In genomic region chr3:52770581-52771333, GRCh38 we compare ENCODE assay signal across 8 cellular contexts. TPM values are rescaled to one million over a fixed set of nuclear protein-coding genes. Genes with fewer than 3 reads are reported as not detected.
DNase-seq lines count a peak whose midpoint lies in the region; ATAC-seq and TF ChIP-seq lines count a peak whose summit lies in the region.

TSS of gene NEK4 (minus strand) at chr3:52770940. CDS start at chr3:52770746, 194 bp downstream.

- H3K36me3 Mint-ChIP-seq in WTC11, result peaks cover 14% of the 10 kb centered on the region
- peaks cover 0 to under 1% (median 0%) of the 10 kb centered on the region in 3 donors for H3K36me3 Mint-ChIP-seq in immature natural killer cell

- H3K9me3 Mint-ChIP-seq in WTC11 (no peaks in the 10 kb centered on the region), immature natural killer cell (no peaks in the 10 kb centered on the region)

- DNase-seq in AG09309 (ENCODE audit: low read depth) (peak; percentile 46), NCI-H226 (peak; percentile 70), WTC11 (ENCODE audit: low spot score) (peak; percentile 95), cardiac fibroblast (ENCODE audit: low read depth in 2 of 2) (peak; percentile 88 to 93), immature natural killer cell (peak; percentile 86 to 91 (median 89)), smooth muscle cell of the brain vasculature (ENCODE audit: low read depth, low spot score) (peak; percentile 61)

- TF ChIP-seq POLR2A in GM18951 (IDR thresholded peaks at IDR 0.05; ENCODE audit: extremely low read depth, insufficient read depth, insufficient read length), result peak; percentile 91

- CTCF ChIA-PET in WTC11 (lab: Charles Lee), result interaction anchor here (0.6 to 3.3 kb wide), 10 partner anchors 22 to 1102 kb away, joined by 3 to 46 read pairs (median 4); partner anchors contain the start of gene GLT8D1

- H3K27me3 Mint-ChIP-seq in WTC11 (ENCODE audit: low read depth) (no peaks in the 10 kb centered on the region), immature natural killer cell (ENCODE audit: low read depth in 3 of 3) (peaks cover 0 to 2% (median 0%) of the 10 kb centered on the region in 3 donors)

- H3K4me3 Mint-ChIP-seq in WTC11 (peak within 1 kb of the TSS; percentile 90), immature natural killer cell (peak within 1 kb of the TSS; percentile 90 to 98 (median 95))

- H3K4me1 Mint-ChIP-seq in WTC11 (peaks cover 6% of the 10 kb centered on the region), immature natural killer cell (peaks cover 21 to 30% of the 10 kb centered on the region in 2 donors)

- peak within 1 kb of the TSS; percentile 95 for H3K27ac Mint-ChIP-seq in WTC11
- peak within 1 kb of the TSS; percentile 87 to 99 (median 92) for H3K27ac Mint-ChIP-seq in immature natural killer cell

- peak within 1 kb of the TSS; percentile 84 for H3K4me3 ChIP-seq in AG09309 (ENCODE audit: control insufficient read depth, low read depth, low read length)
- peak within 1 kb of the TSS; percentile 87 to 97 for H3K4me3 ChIP-seq in cardiac fibroblast (replicated peaks in 1 of 2; ENCODE audit: low read depth in 2 of 2, low read length in 2 of 2)

- in situ Hi-C loops in GM18951 (cut with MboI; ENCODE audit: low sequenced_read_pairs, unreplicated experiment), result no loop called here

- peak; percentile 97 for ATAC-seq in HG03175 (IDR thresholded peaks at IDR 0.05; ENCODE audit: unreplicated experiment)
- peak; percentile 96 for ATAC-seq in WTC11

- POLR2A ChIA-PET in WTC11 (lab: Charles Lee), result interaction anchor here (1.0 to 1.4 kb wide), 3 partner anchors 9 to 318 kb away, joined by 3 to 4 read pairs (median 4); no protein-coding TSS in a partner anchor

- TF ChIP-seq CTCF in AG09309 (IDR thresholded peaks at IDR 0.05; ENCODE audit: control insufficient read depth, insufficient read depth, low read depth, low read length, missing control alignments), result no peak
- TF ChIP-seq CTCF in WTC11 (IDR thresholded peaks at IDR 0.05), result no peak
- no peak for TF ChIP-seq CTCF in cardiac fibroblast (IDR thresholded peaks at IDR 0.05; ENCODE audit: low read depth, low read length)

TF ChIP-seq in WTC11, 78 proteins besides CTCF, POLR2A, EP300 and RAD21 (continues in another document):
- TF ChIP-seq ATF1 (CRISPR knock-in tag; IDR thresholded peaks at IDR 0.05), result no peak; the same call in 1 of the 2 replicates
- TF ChIP-seq NFATC4 (CRISPR knock-in tag; IDR thresholded peaks at IDR 0.05), result no peak
- TF ChIP-seq ATF2 (CRISPR knock-in tag; IDR thresholded peaks at IDR 0.05; ENCODE audit: borderline replicate concordance, low read depth), result no peak
- no peak for TF ChIP-seq NFYB (CRISPR knock-in tag; conservative IDR thresholded peaks at IDR 0.05; ENCODE audit: low read depth)
- peak; percentile 76; the same call in 1 of the 2 replicates for TF ChIP-seq ETV6 (CRISPR knock-in tag; IDR thresholded peaks at IDR 0.05)
- TF ChIP-seq, protein P1, sequence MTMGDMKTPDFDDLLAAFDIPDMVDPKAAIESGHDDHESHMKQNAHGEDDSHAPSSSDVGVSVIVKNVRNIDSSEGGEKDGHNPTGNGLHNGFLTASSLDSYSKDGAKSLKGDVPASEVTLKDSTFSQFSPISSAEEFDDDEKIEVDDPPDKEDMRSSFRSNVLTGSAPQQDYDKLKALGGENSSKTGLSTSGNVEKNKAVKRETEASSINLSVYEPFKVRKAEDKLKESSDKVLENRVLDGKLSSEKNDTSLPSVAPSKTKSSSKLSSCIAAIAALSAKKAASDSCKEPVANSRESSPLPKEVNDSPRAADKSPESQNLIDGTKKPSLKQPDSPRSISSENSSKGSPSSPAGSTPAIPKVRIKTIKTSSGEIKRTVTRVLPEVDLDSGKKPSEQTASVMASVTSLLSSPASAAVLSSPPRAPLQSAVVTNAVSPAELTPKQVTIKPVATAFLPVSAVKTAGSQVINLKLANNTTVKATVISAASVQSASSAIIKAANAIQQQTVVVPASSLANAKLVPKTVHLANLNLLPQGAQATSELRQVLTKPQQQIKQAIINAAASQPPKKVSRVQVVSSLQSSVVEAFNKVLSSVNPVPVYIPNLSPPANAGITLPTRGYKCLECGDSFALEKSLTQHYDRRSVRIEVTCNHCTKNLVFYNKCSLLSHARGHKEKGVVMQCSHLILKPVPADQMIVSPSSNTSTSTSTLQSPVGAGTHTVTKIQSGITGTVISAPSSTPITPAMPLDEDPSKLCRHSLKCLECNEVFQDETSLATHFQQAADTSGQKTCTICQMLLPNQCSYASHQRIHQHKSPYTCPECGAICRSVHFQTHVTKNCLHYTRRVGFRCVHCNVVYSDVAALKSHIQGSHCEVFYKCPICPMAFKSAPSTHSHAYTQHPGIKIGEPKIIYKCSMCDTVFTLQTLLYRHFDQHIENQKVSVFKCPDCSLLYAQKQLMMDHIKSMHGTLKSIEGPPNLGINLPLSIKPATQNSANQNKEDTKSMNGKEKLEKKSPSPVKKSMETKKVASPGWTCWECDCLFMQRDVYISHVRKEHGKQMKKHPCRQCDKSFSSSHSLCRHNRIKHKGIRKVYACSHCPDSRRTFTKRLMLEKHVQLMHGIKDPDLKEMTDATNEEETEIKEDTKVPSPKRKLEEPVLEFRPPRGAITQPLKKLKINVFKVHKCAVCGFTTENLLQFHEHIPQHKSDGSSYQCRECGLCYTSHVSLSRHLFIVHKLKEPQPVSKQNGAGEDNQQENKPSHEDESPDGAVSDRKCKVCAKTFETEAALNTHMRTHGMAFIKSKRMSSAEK (CRISPR knock-in tag; IDR thresholded peaks at IDR 0.05; ENCODE audit: borderline replicate concordance), result no peak
- no peak for TF ChIP-seq MLX (CRISPR knock-in tag; IDR thresholded peaks at IDR 0.05)
- TF ChIP-seq HMGA2 (CRISPR knock-in tag; IDR thresholded peaks at IDR 0.05), result no peak
- no peak for TF ChIP-seq OVOL2 (CRISPR knock-in tag; IDR thresholded peaks at IDR 0.05; ENCODE audit: borderline replicate concordance)
- TF ChIP-seq SMAD3 (CRISPR knock-in tag; IDR thresholded peaks at IDR 0.05; ENCODE audit: borderline replicate concordance), result no peak
- peak; percentile 78 for TF ChIP-seq MAX (CRISPR knock-in tag; IDR thresholded peaks at IDR 0.05)
- TF ChIP-seq E2F4 (CRISPR knock-in tag; IDR thresholded peaks at IDR 0.05; ENCODE audit: borderline replicate concordance, low read depth), result peak; percentile 22; the same call in 1 of the 2 replicates
- TF ChIP-seq ZNF396 (CRISPR knock-in tag; IDR thresholded peaks at IDR 0.05; ENCODE audit: borderline replicate concordance), result no peak
- TF ChIP-seq MYBL2 (CRISPR knock-in tag; IDR thresholded peaks at IDR 0.05), result 0 out of 2 replicates have a peak, but pooled peaks have one; percentile 61
- TF ChIP-seq, protein P2, sequence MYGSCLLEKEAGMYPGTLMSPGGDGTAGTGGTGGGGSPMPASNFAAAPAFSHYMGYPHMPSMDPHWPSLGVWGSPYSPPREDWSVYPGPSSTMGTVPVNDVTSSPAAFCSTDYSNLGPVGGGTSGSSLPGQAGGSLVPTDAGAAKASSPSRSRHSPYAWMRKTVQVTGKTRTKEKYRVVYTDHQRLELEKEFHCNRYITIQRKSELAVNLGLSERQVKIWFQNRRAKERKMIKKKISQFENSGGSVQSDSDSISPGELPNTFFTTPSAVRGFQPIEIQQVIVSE (CRISPR knock-in tag; IDR thresholded peaks at IDR 0.05; ENCODE audit: borderline replicate concordance), result no peak
- TF ChIP-seq EMX1 (CRISPR knock-in tag; IDR thresholded peaks at IDR 0.05), result no peak
- TF ChIP-seq ZNF317 (CRISPR knock-in tag; IDR thresholded peaks at IDR 0.05; ENCODE audit: borderline replicate concordance, low read depth), result no peak
- no peak for TF ChIP-seq ZNF219 (CRISPR knock-in tag; IDR thresholded peaks at IDR 0.05; ENCODE audit: borderline replicate concordance)
- TF ChIP-seq KAT7 (CRISPR knock-in tag; IDR thresholded peaks at IDR 0.05; ENCODE audit: borderline replicate concordance), result no peak

RNA-seq across cellular contexts. Expression of gene NEK4, which starts in this region (rescaled TPM):
- 30.3 to 31.4 TPM (median 31.2 TPM) in 3 replicates for total RNA-seq in WTC11 (2021)
- polyA plus RNA-seq in immature natural killer cell, result 10 to 100 TPM in 1 of 3 donors, 1 to 10 TPM in 1, under 1 TPM in 1; 0.77 to 10.1 (median 5.1) TPM

Comparison
In these comparisons a context has a peak if more than half of its experiments do, and no peak if none do; other contexts are left out.
1. Peak in every context shown above with its lines: DNase-seq, ATAC-seq and H3K4me3 ChIP-seq.